In genomic region chr5:123397538-123397937, GRCh38 we compare ENCODE assay signal across 14 cellular contexts. TPM values are rescaled to one million over a fixed set of nuclear protein-coding genes. Genes with fewer than 3 reads are reported as not detected.
DNase-seq lines count a peak whose midpoint lies in the region; ATAC-seq and TF ChIP-seq lines count a peak whose summit lies in the region.
"Had no signal": no experiment of that assay in that cellular context is flagged by ENCODE, and none has a peak within 500 bp of the region (broad histone marks: within the 10 kb centered on the region; RNA-seq: fewer than 3 reads in every experiment).

No MANE protein-coding gene starts in this region.

- TF ChIP-seq CTCF in 22Rv1 (IDR thresholded peaks at IDR 0.05) (no peak), DOHH2 (IDR thresholded peaks at IDR 0.05; ENCODE audit: low read depth, low read length, poor library complexity, severe bottlenecking) (no peak), OCI-LY7 (conservative IDR thresholded peaks at IDR 0.05; ENCODE audit: low read length) (no peak)

- H3K4me2 ChIP-seq in DOHH2 (ENCODE audit: low read length) (peak overlapping the region; percentile 67; the same call in 1 of the 2 replicates), OCI-LY7 (ENCODE audit: low read length) (peak overlapping the region; percentile 65)

- H3K4me1 ChIP-seq in DOHH2 (ENCODE audit: control insufficient read depth, low read length) (peaks cover 26% of the 10 kb centered on the region), OCI-LY7 (ENCODE audit: insufficient read depth, low read length, poor library complexity, severe bottlenecking) (peaks cover 26% of the 10 kb centered on the region)

- H3K79me2 ChIP-seq in DOHH2 (ENCODE audit: control insufficient read depth, low read length) (no peaks in the 10 kb centered on the region), OCI-LY7 (ENCODE audit: insufficient read depth, low read depth, low read length) (no peaks in the 10 kb centered on the region)

- H3K27ac ChIP-seq in 22Rv1 (peak overlapping the region; percentile 76), DOHH2 (ENCODE audit: low read depth, low read length) (peak overlapping the region; percentile 70), OCI-LY7 (ENCODE audit: low read depth, low read length, poor library complexity, severe bottlenecking) (peak overlapping the region; percentile 87)

- peak overlapping the region; percentile 37 for H3K4me3 Mint-ChIP-seq in memory B cell
- H3K4me3 Mint-ChIP-seq: CD8-positive, alpha-beta T cell; HFFc6 had no signal

- CTCF ChIA-PET in OCI-LY7 (lab: Charles Lee; ENCODE audit: unreplicated experiment) = interaction anchor here (0.6 kb wide), 1 partner anchor 695 kb away, joined by 3 read pairs; no protein-coding TSS in a partner anchor

- no peak for DNase-seq in OCI-LY7 (ENCODE audit: low spot score)
- DNase-seq in memory B cell (ENCODE audit: low spot score in 2 of 2) = no peak
- no peak for DNase-seq in HUDEP-2 (lab: John Stamatoyannopoulos, UW; ENCODE audit: unreplicated experiment in 76 of 76)
- no peak for DNase-seq in stimulated activated CD4-positive, alpha-beta T cell treated with anti-CD3 and anti-CD28 coated beads, Interleukin-2, amount 100 ng/mL, for 48 hours
- DNase-seq in cardiac septum (ENCODE audit: low spot score) = no peak
- DNase-seq: ACHN; C1 segment of cervical spinal cord; CD8-positive, alpha-beta T cell; COR-L47; HCEC 1CT; HFFc6 had no signal

- ATAC-seq in memory B cell (ENCODE audit: low read depth) (no peak), HG02852 (IDR thresholded peaks at IDR 0.05; ENCODE audit: unreplicated experiment) (no peak)
- ATAC-seq: CD8-positive, alpha-beta T cell had no signal

- H4K20me1 ChIP-seq in DOHH2 (ENCODE audit: control insufficient read depth, insufficient read depth, low read depth, low read length) = no peaks in the 10 kb centered on the region
- H4K20me1 ChIP-seq in OCI-LY7 (ENCODE audit: insufficient read depth, low read length) = no peaks in the 10 kb centered on the region

- H3K27ac Mint-ChIP-seq in memory B cell = peak overlapping the region; percentile 28
- H3K27ac Mint-ChIP-seq: CD8-positive, alpha-beta T cell; HFFc6 had no signal

- H2AFZ ChIP-seq in OCI-LY7 (ENCODE audit: low read length) = no peak overlapping the region; the same call in 1 of the 2 replicates

- no peaks in the 10 kb centered on the region for H3K27me3 ChIP-seq in DOHH2 (ENCODE audit: control insufficient read depth, low read length)

- H3K36me3 ChIP-seq in DOHH2 (ENCODE audit: control insufficient read depth, low read length) (peaks cover 51% of the 10 kb centered on the region), OCI-LY7 (ENCODE audit: insufficient read depth, low read length) (peaks cover 50% of the 10 kb centered on the region)

- H3K9me2 ChIP-seq in DOHH2 (replicated peaks; ENCODE audit: control insufficient read depth, low read length) (no peaks in the 10 kb centered on the region), OCI-LY7 (ENCODE audit: insufficient read depth, low read length) (no peaks in the 10 kb centered on the region)

- intact Hi-C loops in OCI-LY7 (cut with micrococcal nuclease; ENCODE audit: unreplicated experiment) = no loop called here
- intact Hi-C loops in cardiac septum (cut with DNase I) = no loop called here

- 0 out of 2 replicates have a peak, but pooled peaks cover 4% of the 10 kb centered on the region for H3F3A ChIP-seq in DOHH2 (ENCODE audit: control insufficient read depth, insufficient read depth)

- H3K4me1 Mint-ChIP-seq in memory B cell = peaks cover 16% of the 10 kb centered on the region

- H3K9me3 Mint-ChIP-seq in memory B cell = no peaks in the 10 kb centered on the region
- H3K9me3 Mint-ChIP-seq: CD8-positive, alpha-beta T cell; HFFc6 had no signal

- H3K4me3 ChIP-seq in DOHH2 (ENCODE audit: low read length) (no peak overlapping the region; the same call in 1 of the 2 replicates), OCI-LY7 (ENCODE audit: low read depth, low read length, poor library complexity, severe bottlenecking) (no peak overlapping the region)

- peaks cover 23% of the 10 kb centered on the region for H3K36me3 Mint-ChIP-seq in memory B cell

- H3K27me3 Mint-ChIP-seq in memory B cell = no peaks in the 10 kb centered on the region

- BruUV-seq in OCI-LY7 (replicated peaks; lab: Mats Ljungman, UMichigan) = no TSS peak

- POLR2A ChIA-PET in OCI-LY7 (lab: Charles Lee) = interaction anchor here (0.6 to 1.5 kb wide), 8 partner anchors 9 to 53 kb away, joined by 3 to 5 read pairs (median 4); no protein-coding TSS in a partner anchor

- H3K9me3 ChIP-seq in DOHH2 (ENCODE audit: control insufficient read depth, insufficient read depth, low read length) (no peaks in the 10 kb centered on the region), OCI-LY7 (ENCODE audit: low read length) (no peaks in the 10 kb centered on the region)

RNA-seq across cellular contexts. Expression of gene CEP120, which starts 25.7 kb away (rescaled TPM):
- 18.0 and 23.3 TPM in 2 replicates for total RNA-seq in OCI-LY7 (2014; rRNA removed; shearing (Covaris generic))
- total RNA-seq in OCI-LY7 (2022) (23.7 and 23.8 TPM in 2 replicates), cardiac septum (10.2 TPM)
